Comparison of ENCODE assay signal across 18 cellular contexts in genomic region chrX:11702965-11703631, GRCh38. TPM values are rescaled to one million over a fixed set of nuclear protein-coding genes. Genes with fewer than 3 reads are reported as not detected.
"Had no signal": no experiment of that assay in that cellular context is flagged by ENCODE, and none has a peak within 500 bp of the region (broad histone marks: within the 10 kb centered on the region; RNA-seq: fewer than 3 reads in every experiment).

No MANE protein-coding gene starts in this region.

- ATAC-seq: heart right ventricle; left ventricle myocardium superior; lower lobe of right lung; natural killer cell; stimulated activated effector memory CD8-positive, alpha-beta T cell treated with anti-CD3 and anti-CD28 coated beads, Interleukin-12 subunit alpha, Interleukin-12 subunit beta, amount 100 ng/mL, for 72 hours had no signal

- H3K4me3 Mint-ChIP-seq: natural killer cell; stimulated activated effector memory CD8-positive, alpha-beta T cell treated with anti-CD3 and anti-CD28 coated beads, Interleukin-12 subunit alpha, Interleukin-12 subunit beta, amount 100 ng/mL, for 72 hours; stimulated activated naive CD8-positive, alpha-beta T cell treated with anti-CD3 and anti-CD28 coated beads, Interleukin-15, Interleukin-2, amounts not matched to agents 100 ng/mL and 50 ng/mL, for 24 hours; type B pancreatic cell had no signal

- H3K27ac Mint-ChIP-seq: natural killer cell; progenitor cell of endocrine pancreas; stimulated activated effector memory CD8-positive, alpha-beta T cell treated with anti-CD3 and anti-CD28 coated beads, Interleukin-12 subunit alpha, Interleukin-12 subunit beta, amount 100 ng/mL, for 72 hours; stimulated activated naive CD8-positive, alpha-beta T cell treated with anti-CD3 and anti-CD28 coated beads, Interleukin-15, Interleukin-2, amounts not matched to agents 100 ng/mL and 50 ng/mL, for 24 hours; type B pancreatic cell had no signal

- H3K9me3 Mint-ChIP-seq: natural killer cell; stimulated activated effector memory CD8-positive, alpha-beta T cell treated with anti-CD3 and anti-CD28 coated beads, Interleukin-12 subunit alpha, Interleukin-12 subunit beta, amount 100 ng/mL, for 72 hours; stimulated activated naive CD8-positive, alpha-beta T cell treated with anti-CD3 and anti-CD28 coated beads, Interleukin-15, Interleukin-2, amounts not matched to agents 100 ng/mL and 50 ng/mL, for 24 hours; type B pancreatic cell had no signal

- H3K36me3 Mint-ChIP-seq: natural killer cell; stimulated activated effector memory CD8-positive, alpha-beta T cell treated with anti-CD3 and anti-CD28 coated beads, Interleukin-12 subunit alpha, Interleukin-12 subunit beta, amount 100 ng/mL, for 72 hours; type B pancreatic cell had no signal

- H3K4me1 Mint-ChIP-seq: natural killer cell; stimulated activated effector memory CD8-positive, alpha-beta T cell treated with anti-CD3 and anti-CD28 coated beads, Interleukin-12 subunit alpha, Interleukin-12 subunit beta, amount 100 ng/mL, for 72 hours had no signal

- DNase-seq: heart right ventricle; islet precursor cell; left ventricle myocardium superior; lower lobe of right lung; mammary epithelial cell; mesenchymal stem cell; natural killer cell; ovary; stimulated activated CD4-positive, alpha-beta T cell treated with anti-CD3 and anti-CD28 coated beads, Interleukin-4, amount 100 ng/mL, for 24 hours; stimulated activated naive CD4-positive, alpha-beta T cell; uterus had no signal

- H3K27me3 Mint-ChIP-seq: progenitor cell of endocrine pancreas; stimulated activated naive CD8-positive, alpha-beta T cell treated with anti-CD3 and anti-CD28 coated beads, Interleukin-15, Interleukin-2, amounts not matched to agents 100 ng/mL and 50 ng/mL, for 24 hours; type B pancreatic cell had no signal

- H3K9me3 ChIP-seq: heart right ventricle, lower lobe of right lung, ovary, right atrium auricular region, spleen, tibial nerve, uterus had no signal

RNA-seq across cellular contexts. Expression of gene ARHGAP6, which starts 37.4 kb away (rescaled TPM):
- total RNA-seq: mammary epithelial cell had no signal
